Comparison of ENCODE assay signal across 28 cellular contexts in genomic region chr1:29822895-29823294, GRCh38.
"Had no signal": no experiment of that assay in that cellular context is flagged by ENCODE, and none has a peak within 500 bp of the region (broad histone marks: within the 10 kb centered on the region; RNA-seq: fewer than 3 reads in every experiment).

No MANE protein-coding gene starts in this region.

- DNase-seq: activated CD4-positive, alpha-beta memory T cell treated with anti-CD3 and anti-CD28 coated beads for 36 hours; activated CD4-positive, alpha-beta T cell treated with anti-CD3 and anti-CD28 coated beads for 36 hours; activated CD4-positive, alpha-beta T cell treated with anti-CD3 and anti-CD28 coated beads, Interleukin-2, amount 10 ng/mL, durations not matched to agents 24 days and 14 days; activated CD4-positive, CD25-positive, alpha-beta regulatory T cell; activated CD4-positive, CD25-positive, alpha-beta regulatory T cell treated with anti-CD3 and anti-CD28 coated beads, Interleukin-2, amount 50 U/mL, for 72 hours; activated gamma-delta T cell; activated naive CD4-positive, alpha-beta T cell; activated naive CD4-positive, alpha-beta T cell treated with anti-CD3 and anti-CD28 coated beads, Interleukin-2, amount 10 ng/mL, durations not matched to agents 7 days and 5 days; activated naive CD8-positive, alpha-beta T cell treated with anti-CD3 and anti-CD28 coated beads, Interleukin-2, amount 10 ng/mL, durations not matched to agents 7 days and 5 days; activated T-cell treated with anti-CD3 and anti-CD28 coated beads for 4 hours; activated T-cell treated with anti-CD3 and anti-CD28 coated beads, Interleukin-2, amount 50 U/mL, for 24 hours; activated T-cell treated with anti-CD3 and anti-CD28 coated beads, Interleukin-2, amount 50 U/mL, for 72 hours; caudate nucleus; effector CD8-positive, alpha-beta T cell; foreskin keratinocyte; gastrocnemius medialis; glutamatergic neuron; heart left ventricle; T-helper 2 cell had no signal

- H3K27ac ChIP-seq: ascending aorta, breast epithelium, epithelial cell of prostate, foreskin keratinocyte, gastrocnemius medialis, heart left ventricle had no signal

- H3K36me3 ChIP-seq: ascending aorta, breast epithelium, gastrocnemius medialis, heart left ventricle had no signal

- H3K4me3 ChIP-seq: ascending aorta, breast epithelium, gastrocnemius medialis, heart left ventricle had no signal

- H3K4me1 Mint-ChIP-seq: activated CD4-positive, alpha-beta T cell treated with anti-CD3 and anti-CD28 coated beads for 36 hours; activated CD4-positive, alpha-beta T cell treated with anti-CD3 and anti-CD28 coated beads, Interleukin-2, amount 10 ng/mL, durations not matched to agents 24 days and 14 days; activated naive CD4-positive, alpha-beta T cell treated with anti-CD3 and anti-CD28 coated beads, Interleukin-2, amount 10 ng/mL, durations not matched to agents 7 days and 5 days; activated naive CD8-positive, alpha-beta T cell treated with anti-CD3 and anti-CD28 coated beads, Interleukin-2, amount 10 ng/mL, durations not matched to agents 7 days and 5 days had no signal

- H3K4me1 ChIP-seq: ascending aorta, breast epithelium, foreskin keratinocyte, gastrocnemius medialis, heart left ventricle had no signal

- H3K4me3 Mint-ChIP-seq: activated CD4-positive, alpha-beta memory T cell treated with anti-CD3 and anti-CD28 coated beads for 36 hours; activated CD4-positive, alpha-beta T cell treated with anti-CD3 and anti-CD28 coated beads for 36 hours; activated CD4-positive, alpha-beta T cell treated with anti-CD3 and anti-CD28 coated beads, Interleukin-2, amount 10 ng/mL, durations not matched to agents 24 days and 14 days; activated CD8-positive, alpha-beta T cell treated with anti-CD3 and anti-CD28 coated beads, Interleukin-2, amount 10 ng/mL, durations not matched to agents 7 days and 5 days; activated naive CD4-positive, alpha-beta T cell treated with anti-CD3 and anti-CD28 coated beads, Interleukin-2, amount 10 ng/mL, durations not matched to agents 7 days and 5 days; activated naive CD8-positive, alpha-beta T cell treated with anti-CD3 and anti-CD28 coated beads, Interleukin-2, amount 10 ng/mL, durations not matched to agents 7 days and 5 days; activated T-cell treated with anti-CD3 and anti-CD28 coated beads, Interleukin-2, amount 50 U/mL, for 24 hours; activated T-cell treated with anti-CD3 and anti-CD28 coated beads, Interleukin-2, amount 50 U/mL, for 72 hours; brain had no signal

- H3K27ac Mint-ChIP-seq: activated CD4-positive, alpha-beta memory T cell treated with anti-CD3 and anti-CD28 coated beads for 36 hours; activated CD4-positive, alpha-beta T cell treated with anti-CD3 and anti-CD28 coated beads for 36 hours; activated CD4-positive, alpha-beta T cell treated with anti-CD3 and anti-CD28 coated beads, Interleukin-2, amount 10 ng/mL, durations not matched to agents 24 days and 14 days; activated CD8-positive, alpha-beta T cell treated with anti-CD3 and anti-CD28 coated beads, Interleukin-2, amount 10 ng/mL, durations not matched to agents 7 days and 5 days; activated naive CD4-positive, alpha-beta T cell treated with anti-CD3 and anti-CD28 coated beads, Interleukin-2, amount 10 ng/mL, durations not matched to agents 7 days and 5 days; activated naive CD4-positive, alpha-beta T cell treated with anti-CD3 and anti-CD28 coated beads, Interleukin-2, amount 50 U/mL, for 72 hours; activated naive CD8-positive, alpha-beta T cell treated with anti-CD3 and anti-CD28 coated beads, Interleukin-2, amount 10 ng/mL, durations not matched to agents 7 days and 5 days; activated T-cell treated with anti-CD3 and anti-CD28 coated beads, Interleukin-2, amount 50 U/mL, for 24 hours; activated T-cell treated with anti-CD3 and anti-CD28 coated beads, Interleukin-2, amount 50 U/mL, for 72 hours; brain had no signal

- ATAC-seq: activated CD4-positive, alpha-beta T cell treated with anti-CD3 and anti-CD28 coated beads for 36 hours; activated CD8-positive, alpha-beta T cell treated with anti-CD3 and anti-CD28 coated beads, Interleukin-2, amount 10 ng/mL, durations not matched to agents 7 days and 5 days; activated naive CD4-positive, alpha-beta T cell treated with anti-CD3 and anti-CD28 coated beads, Interleukin-2, amount 50 U/mL, for 72 hours; activated T-cell treated with anti-CD3 and anti-CD28 coated beads, Interleukin-2, amount 50 U/mL, for 72 hours; foreskin keratinocyte; gastrocnemius medialis; heart left ventricle had no signal

- H3K36me3 Mint-ChIP-seq: activated CD4-positive, alpha-beta memory T cell treated with anti-CD3 and anti-CD28 coated beads for 36 hours; activated naive CD4-positive, alpha-beta T cell treated with anti-CD3 and anti-CD28 coated beads, Interleukin-2, amount 10 ng/mL, durations not matched to agents 7 days and 5 days; activated naive CD4-positive, alpha-beta T cell treated with anti-CD3 and anti-CD28 coated beads, Interleukin-2, amount 50 U/mL, for 72 hours; activated naive CD8-positive, alpha-beta T cell treated with anti-CD3 and anti-CD28 coated beads, Interleukin-2, amount 10 ng/mL, durations not matched to agents 7 days and 5 days; brain had no signal

- H3K9me3 Mint-ChIP-seq: activated CD4-positive, alpha-beta memory T cell treated with anti-CD3 and anti-CD28 coated beads for 36 hours; activated CD4-positive, alpha-beta T cell treated with anti-CD3 and anti-CD28 coated beads, Interleukin-2, amount 10 ng/mL, durations not matched to agents 24 days and 14 days; activated naive CD4-positive, alpha-beta T cell treated with anti-CD3 and anti-CD28 coated beads, Interleukin-2, amount 10 ng/mL, durations not matched to agents 7 days and 5 days; activated naive CD4-positive, alpha-beta T cell treated with anti-CD3 and anti-CD28 coated beads, Interleukin-2, amount 50 U/mL, for 72 hours; activated naive CD8-positive, alpha-beta T cell treated with anti-CD3 and anti-CD28 coated beads, Interleukin-2, amount 10 ng/mL, durations not matched to agents 7 days and 5 days; activated T-cell treated with anti-CD3 and anti-CD28 coated beads, Interleukin-2, amount 50 U/mL, for 24 hours; activated T-cell treated with anti-CD3 and anti-CD28 coated beads, Interleukin-2, amount 50 U/mL, for 72 hours had no signal

- H3K27me3 ChIP-seq: ascending aorta had no signal

- FAIRE-seq: colon, endometrium, endothelial cell of umbilical vein had no signal

- H3K9me3 ChIP-seq: ascending aorta, breast epithelium, gastrocnemius medialis had no signal
